ENCODE assay signal across 18 cellular contexts in the genomic region with DNA sequence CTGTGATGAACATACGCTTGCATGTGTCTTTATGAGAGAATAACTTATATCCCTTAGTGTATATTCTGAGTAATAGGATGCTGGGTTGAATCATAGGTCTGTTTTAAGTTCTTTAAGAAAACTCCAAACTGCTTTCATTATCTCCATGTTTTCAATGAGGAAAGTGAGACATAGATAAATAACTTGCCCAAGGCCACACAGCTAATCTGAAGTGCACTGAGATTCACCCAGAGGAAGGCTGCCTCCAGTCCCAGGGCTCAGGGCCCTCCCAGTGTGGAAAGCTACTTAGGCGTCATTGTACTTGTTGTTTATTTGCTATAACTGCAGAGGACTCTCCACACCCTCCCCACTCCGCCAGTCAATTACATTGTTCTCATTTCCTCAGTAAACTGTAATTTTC.
DNase-seq lines count a peak whose midpoint lies in the region; ATAC-seq and TF ChIP-seq lines count a peak whose summit lies in the region.
"Had no signal": no experiment of that assay in that cellular context is flagged by ENCODE, and none has a peak within 500 bp of the region (broad histone marks: within the 10 kb centered on the region; RNA-seq: fewer than 3 reads in every experiment).

No MANE protein-coding gene starts in this region.

- H3K79me1 ChIP-seq in mesenchymal stem cell (replicated peaks; ENCODE audit: low read length, poor library complexity, severe bottlenecking), result no peaks in the 10 kb centered on the region

- H2AFZ ChIP-seq in PC-3 (ENCODE audit: low read length), result no peak overlapping the region
- no peak overlapping the region for H2AFZ ChIP-seq in mesenchymal stem cell (ENCODE audit: low read depth, low read length)
- H2AFZ ChIP-seq: PC-9 had no signal

- H3K4me1 ChIP-seq in PC-3 (ENCODE audit: insufficient read depth, low read length) (peaks cover 53% of the 10 kb centered on the region), mesenchymal stem cell (ENCODE audit: control insufficient read depth, insufficient read depth, low read depth, low read length) (peaks cover 1% of the 10 kb centered on the region), vagina (no peaks in the 10 kb centered on the region)

- no peak overlapping the region for H4K91ac ChIP-seq in mesenchymal stem cell (ENCODE audit: low read length)

- no TSS peak for BruUV-seq in PC-3 (replicated peaks; lab: Mats Ljungman, UMichigan)

- H2BK12ac ChIP-seq in mesenchymal stem cell (ENCODE audit: low read length in 2 of 2), result peak overlapping the region in 1 of 2 experiments; percentile 63

- H3K4me3 ChIP-seq in PC-3 (ENCODE audit: low read length) (no peak overlapping the region), mesenchymal stem cell (ENCODE audit: insufficient read depth in 1 of 2, low read depth in 1 of 2, low read length in 2 of 2) (no peak overlapping the region), vagina (no peak overlapping the region)
- H3K4me3 ChIP-seq: PC-9 had no signal

- H3K9ac ChIP-seq in PC-3 (ENCODE audit: low read length) (no peak overlapping the region), mesenchymal stem cell (ENCODE audit: low read length) (no peak overlapping the region)

- no peak overlapping the region for H3K4me3 Mint-ChIP-seq in activated CD8-positive, alpha-beta memory T cell treated with anti-CD3 and anti-CD28 coated beads, Interleukin-2, amount 10 ng/mL, durations not matched to agents 7 days and 5 days
- H3K4me3 Mint-ChIP-seq: CD4-positive, alpha-beta memory T cell; IgD-negative memory B cell had no signal

- H2BK5ac ChIP-seq in mesenchymal stem cell (ENCODE audit: low read depth, low read length, poor library complexity, severe bottlenecking), result no peak overlapping the region

- peak overlapping the region; percentile 50 for H4K8ac ChIP-seq in mesenchymal stem cell (ENCODE audit: low read length)

- H3K4ac ChIP-seq in mesenchymal stem cell (ENCODE audit: low read depth in 1 of 2, low read length in 2 of 2), result no peak overlapping the region

- H3K27me3 ChIP-seq in PC-3 (ENCODE audit: low read length) (no peaks in the 10 kb centered on the region), mesenchymal stem cell (ENCODE audit: control insufficient read depth in 1 of 2, insufficient read depth in 1 of 2, low read length in 2 of 2) (no peaks in the 10 kb centered on the region), vagina (no peaks in the 10 kb centered on the region)

- peak overlapping the region in 1 of 2 experiments; percentile 80 for H3K14ac ChIP-seq in mesenchymal stem cell (ENCODE audit: low read length in 2 of 2)

- ATAC-seq in PC-3 (peak; percentile 12; the same call in 1 of the 2 replicates), GM19397 (IDR thresholded peaks at IDR 0.05; ENCODE audit: unreplicated experiment) (no peak), HG03469 (IDR thresholded peaks at IDR 0.05; ENCODE audit: unreplicated experiment) (no peak)
- no peak for ATAC-seq in activated CD8-positive, alpha-beta memory T cell treated with anti-CD3 and anti-CD28 coated beads, Interleukin-2, amount 10 ng/mL, durations not matched to agents 7 days and 5 days

- POLR2A ChIA-PET in PC-3 (lab: Charles Lee; ENCODE audit: unreplicated experiment), result no interaction called here

- H3K18ac ChIP-seq in mesenchymal stem cell (ENCODE audit: low read depth in 1 of 2, low read length in 2 of 2), result peak overlapping the region in 1 of 2 experiments; percentile 64

- H3K4me2 ChIP-seq in PC-3 (ENCODE audit: low read length) (peak overlapping the region; percentile 12; the same call in 1 of the 2 replicates), mesenchymal stem cell (ENCODE audit: low read length, poor library complexity, severe bottlenecking) (no peak overlapping the region)
- H3K4me2 ChIP-seq: PC-9 had no signal

- no peaks in the 10 kb centered on the region for H3F3A ChIP-seq in PC-3 (ENCODE audit: low read length, unreplicated experiment)

- H3K27me3 Mint-ChIP-seq in activated CD8-positive, alpha-beta memory T cell treated with anti-CD3 and anti-CD28 coated beads, Interleukin-2, amount 10 ng/mL, durations not matched to agents 7 days and 5 days, result no peaks in the 10 kb centered on the region
- H3K27me3 Mint-ChIP-seq: CD4-positive, alpha-beta memory T cell had no signal

- peaks cover 6% of the 10 kb centered on the region for H3K9me3 Mint-ChIP-seq in activated CD8-positive, alpha-beta memory T cell treated with anti-CD3 and anti-CD28 coated beads, Interleukin-2, amount 10 ng/mL, durations not matched to agents 7 days and 5 days (ENCODE audit: low read depth)
- H3K9me3 Mint-ChIP-seq: IgD-negative memory B cell had no signal

- H3K9me2 ChIP-seq in PC-3 (replicated peaks; ENCODE audit: low read length), result no peaks in the 10 kb centered on the region

- no peak overlapping the region for H3K23ac ChIP-seq in mesenchymal stem cell (ENCODE audit: low read length in 2 of 2)

- WGBS in mesenchymal stem cell, result 83% methylated on average over 1 of the region's 3 CpGs

- no peak overlapping the region for H2BK120ac ChIP-seq in mesenchymal stem cell (ENCODE audit: low read depth, low read length)

- TF ChIP-seq POLR2A in vagina (IDR thresholded peaks at IDR 0.05), result no peak

- no peaks in the 10 kb centered on the region for H4K20me1 ChIP-seq in PC-3 (ENCODE audit: low read length)

- H3K79me2 ChIP-seq in PC-3 (ENCODE audit: low read length), result no peaks in the 10 kb centered on the region

- intact Hi-C loops in PC-3 (cut with micrococcal nuclease) (no loop called here), vagina (cut with DNase I) (no loop called here)

- CTCF ChIA-PET in PC-3 (lab: Charles Lee), result no interaction called here
- CTCF ChIA-PET in activated CD8-positive, alpha-beta memory T cell treated with anti-CD3 and anti-CD28 coated beads, Interleukin-2, amount 10 ng/mL, durations not matched to agents 7 days and 5 days (lab: Charles Lee), result no interaction called here

- no peaks in the 10 kb centered on the region for H3K4me1 Mint-ChIP-seq in activated CD8-positive, alpha-beta memory T cell treated with anti-CD3 and anti-CD28 coated beads, Interleukin-2, amount 10 ng/mL, durations not matched to agents 7 days and 5 days
- H3K4me1 Mint-ChIP-seq: CD4-positive, alpha-beta memory T cell; IgD-negative memory B cell had no signal

- peak overlapping the region; percentile 18 for H3K27ac ChIP-seq in PC-3 (ENCODE audit: low read length)
- no peak overlapping the region for H3K27ac ChIP-seq in mesenchymal stem cell (ENCODE audit: low read length, poor library complexity, severe bottlenecking)
- no peak overlapping the region for H3K27ac ChIP-seq in vagina
- H3K27ac ChIP-seq: PC-9 had no signal

- no peak overlapping the region for H2BK15ac ChIP-seq in mesenchymal stem cell (ENCODE audit: low read depth, poor library complexity, severe bottlenecking)

- H3K36me3 ChIP-seq in PC-3 (ENCODE audit: low read depth, low read length), result no peaks in the 10 kb centered on the region
- no peaks in the 10 kb centered on the region for H3K36me3 ChIP-seq in mesenchymal stem cell (ENCODE audit: control insufficient read depth in 1 of 2, insufficient read depth in 2 of 2, low read depth in 1 of 2, low read length in 2 of 2)
- no peaks in the 10 kb centered on the region for H3K36me3 ChIP-seq in vagina

- no peak overlapping the region for H3K27ac Mint-ChIP-seq in activated CD8-positive, alpha-beta memory T cell treated with anti-CD3 and anti-CD28 coated beads, Interleukin-2, amount 10 ng/mL, durations not matched to agents 7 days and 5 days
- H3K27ac Mint-ChIP-seq: CD4-positive, alpha-beta memory T cell; IgD-negative memory B cell had no signal

- no peaks in the 10 kb centered on the region for H3K36me3 Mint-ChIP-seq in activated CD8-positive, alpha-beta memory T cell treated with anti-CD3 and anti-CD28 coated beads, Interleukin-2, amount 10 ng/mL, durations not matched to agents 7 days and 5 days
- H3K36me3 Mint-ChIP-seq: CD4-positive, alpha-beta memory T cell; IgD-negative memory B cell had no signal

- TF ChIP-seq CTCF in PC-3 (conservative IDR thresholded peaks at IDR 0.05; ENCODE audit: low read depth, low read length) (no peak), vagina (IDR thresholded peaks at IDR 0.05) (no peak)

- no peaks in the 10 kb centered on the region for H3K9me3 ChIP-seq in PC-3 (ENCODE audit: low read length)
- no peaks in the 10 kb centered on the region for H3K9me3 ChIP-seq in mesenchymal stem cell (ENCODE audit: control insufficient read depth, low read length)
- H3K9me3 ChIP-seq in vagina, result no peaks in the 10 kb centered on the region

- H2AK5ac ChIP-seq in mesenchymal stem cell (ENCODE audit: low read length, severe bottlenecking), result no peak overlapping the region

- DNase-seq in EL (peak; percentile 57), PC-3 (peak; percentile 56), dermis blood vessel endothelial cell (peak; percentile 51), mesenchymal stem cell (peak; percentile 71), vagina (ENCODE audit: extremely low spot score in 2 of 2) (no peak)
- no peak for DNase-seq in activated CD8-positive, alpha-beta memory T cell treated with anti-CD3 and anti-CD28 coated beads, Interleukin-2, amount 10 ng/mL, durations not matched to agents 7 days and 5 days
- DNase-seq: Calu3; CD4-positive, alpha-beta memory T cell; GDM1; Kasumi-1; NCI-H1105; NCI-H1694 treated with DMSO at 0.1 percent for 48 hours; NCI-H345; NCI-H526 treated with DMSO at 0.1 percent for 48 hours; PC-9 had no signal

Comparison
In these comparisons a context has a peak if more than half of its experiments do, and no peak if none do; other contexts are left out.
1. DNase-seq: peak in EL (single experiment), PC-3 (single experiment), dermis blood vessel endothelial cell (single experiment) and mesenchymal stem cell (single experiment); none in activated CD8-positive, alpha-beta memory T cell treated with anti-CD3 and anti-CD28 coated beads, Interleukin-2, amount 10 ng/mL, durations not matched to agents 7 days and 5 days (single experiment) and vagina (0 of 2).